9 cellular contexts compared by ENCODE assay signal in genomic region chr13:33554919-33555791, GRCh38.
DNase-seq lines count a peak whose midpoint lies in the region; ATAC-seq, FAIRE-seq and TF ChIP-seq lines count a peak whose summit lies in the region.
"Had no signal": no experiment of that assay in that cellular context is flagged by ENCODE, and none has a peak within 500 bp of the region (broad histone marks: within the 10 kb centered on the region; RNA-seq: fewer than 3 reads in every experiment).

No MANE protein-coding gene starts in this region.

- FAIRE-seq in RCC 7860 (lab: Jason Lieb, UNC), result no peak

- H3K9me3 ChIP-seq in HUES64 (ENCODE audit: insufficient read depth, low read depth, low read length) (no peaks in the 10 kb centered on the region), sigmoid colon (no peaks in the 10 kb centered on the region)

- H3K9ac ChIP-seq in HUES64 (ENCODE audit: low read depth, low read length), result no peak overlapping the region

- peaks cover 5% of the 10 kb centered on the region for H3K36me3 Mint-ChIP-seq in activated CD4-positive, alpha-beta T cell treated with anti-CD3 and anti-CD28 coated beads for 36 hours (ENCODE audit: low read depth)
- no peaks in the 10 kb centered on the region for H3K36me3 Mint-ChIP-seq in activated CD4-positive, alpha-beta T cell treated with anti-CD3 and anti-CD28 coated beads, Interleukin-2, amount 10 ng/mL, durations not matched to agents 7 days and 5 days (ENCODE audit: low read depth)

- POLR2A ChIA-PET in activated CD4-positive, alpha-beta T cell treated with anti-CD3 and anti-CD28 coated beads for 36 hours (lab: Charles Lee), result no interaction called here
- POLR2A ChIA-PET in activated CD4-positive, alpha-beta T cell treated with anti-CD3 and anti-CD28 coated beads, Interleukin-2, amount 10 ng/mL, durations not matched to agents 7 days and 5 days (lab: Charles Lee), result no interaction called here

- no peak overlapping the region for H3K4me3 ChIP-seq in HUES64 (ENCODE audit: low read length)
- no peak overlapping the region for H3K4me3 ChIP-seq in sigmoid colon

- ATAC-seq in activated CD4-positive, alpha-beta T cell treated with anti-CD3 and anti-CD28 coated beads for 36 hours, result peak; percentile 88
- ATAC-seq in HG02610 (IDR thresholded peaks at IDR 0.05; ENCODE audit: unreplicated experiment), result peak; percentile 80
- no peak for ATAC-seq in left colon

- peaks cover 19% of the 10 kb centered on the region for H3K4me1 Mint-ChIP-seq in activated CD4-positive, alpha-beta T cell treated with anti-CD3 and anti-CD28 coated beads for 36 hours
- peaks cover 4% of the 10 kb centered on the region for H3K4me1 Mint-ChIP-seq in activated CD4-positive, alpha-beta T cell treated with anti-CD3 and anti-CD28 coated beads, Interleukin-2, amount 10 ng/mL, durations not matched to agents 7 days and 5 days

- no peak overlapping the region for H3K4me3 Mint-ChIP-seq in activated CD4-positive, alpha-beta T cell treated with anti-CD3 and anti-CD28 coated beads for 36 hours
- no peak overlapping the region for H3K4me3 Mint-ChIP-seq in activated CD4-positive, alpha-beta T cell treated with anti-CD3 and anti-CD28 coated beads, Interleukin-2, amount 10 ng/mL, durations not matched to agents 7 days and 5 days

- intact Hi-C loops in activated CD4-positive, alpha-beta T cell treated with anti-CD3 and anti-CD28 coated beads for 36 hours (cut with DNase I, micrococcal nuclease), result loop anchor here in 1 of 2 experiments (2.0 kb wide), 1 partner anchor 58 kb away; no protein-coding TSS in a partner anchor
- intact Hi-C loops in sigmoid colon (cut with DNase I) (no loop called here), left colon (cut with DNase I, micrococcal nuclease) (no loop called here)

- CTCF ChIA-PET in activated CD4-positive, alpha-beta T cell treated with anti-CD3 and anti-CD28 coated beads for 36 hours (lab: Charles Lee), result interaction anchor here (0.8 kb wide), 1 partner anchor 12 kb away, joined by 4 read pairs; no protein-coding TSS in a partner anchor
- CTCF ChIA-PET in activated CD4-positive, alpha-beta T cell treated with anti-CD3 and anti-CD28 coated beads, Interleukin-2, amount 10 ng/mL, durations not matched to agents 7 days and 5 days (lab: Charles Lee), result interaction anchor here (0.7 kb wide), 1 partner anchor 373 kb away, joined by 3 read pairs; no protein-coding TSS in a partner anchor

- H3K27ac Mint-ChIP-seq in activated CD4-positive, alpha-beta T cell treated with anti-CD3 and anti-CD28 coated beads for 36 hours, result peak overlapping the region; percentile 34
- no peak overlapping the region for H3K27ac Mint-ChIP-seq in activated CD4-positive, alpha-beta T cell treated with anti-CD3 and anti-CD28 coated beads, Interleukin-2, amount 10 ng/mL, durations not matched to agents 7 days and 5 days

- no peak for DNase-seq in activated CD4-positive, alpha-beta T cell treated with anti-CD3 and anti-CD28 coated beads for 36 hours
- no peak for DNase-seq in activated CD4-positive, alpha-beta T cell treated with anti-CD3 and anti-CD28 coated beads, Interleukin-2, amount 10 ng/mL, durations not matched to agents 7 days and 5 days
- DNase-seq in sigmoid colon (no peak), RCC 7860 (ENCODE audit: low spot score) (no peak), left colon (no peak), kidney tubule cell (ENCODE audit: low spot score) (no peak)
- DNase-seq: T1000 had no signal

- no peak for TF ChIP-seq POLR2A in sigmoid colon (IDR thresholded peaks at IDR 0.05)

- H3K27ac ChIP-seq in HUES64 (ENCODE audit: low read depth, low read length), result peak overlapping the region; percentile 51; the same call in 1 of the 2 replicates
- H3K27ac ChIP-seq in sigmoid colon, result peak overlapping the region in 3 of 4 donors; percentile 16 to 49 (median 31)

- H3K36me3 ChIP-seq in HUES64 (ENCODE audit: insufficient read depth, low read length) (no peaks in the 10 kb centered on the region), sigmoid colon (no peaks in the 10 kb centered on the region)

- TF ChIP-seq CTCF in sigmoid colon (IDR thresholded peaks at IDR 0.05), result no peak

- no peaks in the 10 kb centered on the region for H3K9me3 Mint-ChIP-seq in activated CD4-positive, alpha-beta T cell treated with anti-CD3 and anti-CD28 coated beads for 36 hours (ENCODE audit: low read depth)
- peaks cover 9% of the 10 kb centered on the region for H3K9me3 Mint-ChIP-seq in activated CD4-positive, alpha-beta T cell treated with anti-CD3 and anti-CD28 coated beads, Interleukin-2, amount 10 ng/mL, durations not matched to agents 7 days and 5 days

- TF ChIP-seq EP300 in sigmoid colon (IDR thresholded peaks at IDR 0.05), result no peak

- WGBS in HUES64, result 86% methylated on average over 3 of the region's 3 CpGs
- 67 to 75% methylated on average over 3 of the region's 3 CpGs for WGBS in sigmoid colon, 2 donors

- 0 out of 2 replicates have a peak, but pooled peaks cover under 1% of the 10 kb centered on the region for H3K4me1 ChIP-seq in HUES64 (ENCODE audit: insufficient read depth, low read length)
- H3K4me1 ChIP-seq in sigmoid colon, result peaks cover 0 to 15% (median 5%) of the 10 kb centered on the region in 4 donors

- no peaks in the 10 kb centered on the region for H3K27me3 Mint-ChIP-seq in activated CD4-positive, alpha-beta T cell treated with anti-CD3 and anti-CD28 coated beads for 36 hours
- no peaks in the 10 kb centered on the region for H3K27me3 Mint-ChIP-seq in activated CD4-positive, alpha-beta T cell treated with anti-CD3 and anti-CD28 coated beads, Interleukin-2, amount 10 ng/mL, durations not matched to agents 7 days and 5 days

- no peaks in the 10 kb centered on the region for H3K27me3 ChIP-seq in HUES64 (ENCODE audit: insufficient read depth, low read length)
- H3K27me3 ChIP-seq in sigmoid colon, result no peaks in the 10 kb centered on the region
